In the genomic region with DNA sequence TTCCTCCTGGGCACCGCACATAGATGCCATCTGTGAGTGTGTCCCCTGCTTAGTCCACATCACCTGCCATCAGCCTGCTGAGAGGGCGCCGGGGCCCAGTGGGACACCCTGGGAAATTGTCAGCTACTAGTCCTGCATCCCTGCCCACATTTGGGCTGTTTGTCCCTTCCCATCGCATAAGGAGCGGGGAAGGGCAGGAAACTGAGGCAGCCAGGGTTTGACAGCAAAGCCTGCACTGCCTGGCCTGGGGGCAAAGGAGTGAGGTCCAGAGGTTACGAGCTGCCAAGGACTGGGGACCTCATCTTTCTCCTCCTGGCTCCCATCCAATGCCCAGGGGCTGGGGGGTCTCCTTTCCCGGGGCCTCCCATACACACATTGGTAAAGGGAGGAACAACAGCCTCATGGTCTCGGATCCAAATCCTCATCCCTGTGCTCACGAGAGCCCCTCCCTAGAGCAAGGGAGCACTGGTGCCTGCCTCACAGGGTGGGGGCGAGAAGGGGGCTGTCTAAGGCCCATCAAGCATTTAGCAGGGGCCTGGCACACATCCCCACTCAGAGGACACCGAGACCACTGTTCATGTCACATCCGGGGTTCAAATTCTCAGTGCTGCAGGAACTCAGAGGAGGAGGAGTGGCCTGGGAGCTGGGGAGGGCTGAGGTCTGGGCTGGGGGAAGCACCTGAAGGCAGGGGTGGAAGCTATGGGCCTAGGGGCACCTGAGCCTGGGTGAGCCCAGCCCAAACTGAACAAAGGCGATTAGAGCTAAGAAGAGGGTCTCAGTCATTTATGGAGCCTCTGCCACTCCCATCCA, we compare ENCODE assay signal across 21 cellular contexts.
DNase-seq lines count a peak whose midpoint lies in the region; ATAC-seq and TF ChIP-seq lines count a peak whose summit lies in the region.
"Had no signal": no experiment of that assay in that cellular context is flagged by ENCODE, and none has a peak within 500 bp of the region (broad histone marks: within the 10 kb centered on the region; RNA-seq: fewer than 3 reads in every experiment).

No MANE protein-coding gene starts in this region.

- H3K9me3 ChIP-seq in T-helper 17 cell (ENCODE audit: control insufficient read depth, low read length, poor library complexity, severe bottlenecking) (no peaks in the 10 kb centered on the region), lower lobe of right lung (no peaks in the 10 kb centered on the region)
- H3K9me3 ChIP-seq: Peyer's patch had no signal

- no peak overlapping the region for H3K4me3 Mint-ChIP-seq in activated T-cell treated with anti-CD3 and anti-CD28 coated beads, Interleukin-2, amount 50 U/mL, for 24 hours
- no peak overlapping the region for H3K4me3 Mint-ChIP-seq in activated T-cell treated with anti-CD3 and anti-CD28 coated beads, Interleukin-2, amount 50 U/mL, for 4 hours
- peak overlapping the region; percentile 36 for H3K4me3 Mint-ChIP-seq in T-helper 17 cell
- no peak overlapping the region for H3K4me3 Mint-ChIP-seq in stimulated activated memory B cell treated with anti-CD40 and anti-IgM and Interleukin-4, amounts not matched to agents 10 μg/mL and 1 μg/mL and 100 μg/mL, for 72 hours
- H3K4me3 Mint-ChIP-seq: activated T-cell treated with anti-CD3 and anti-CD28 coated beads, Interleukin-2, amount 50 U/mL, for 72 hours; memory B cell had no signal

- no peaks in the 10 kb centered on the region for H3K36me3 Mint-ChIP-seq in activated T-cell treated with anti-CD3 and anti-CD28 coated beads, Interleukin-2, amount 50 U/mL, for 24 hours (ENCODE audit: low read depth)
- no peaks in the 10 kb centered on the region for H3K36me3 Mint-ChIP-seq in activated T-cell treated with anti-CD3 and anti-CD28 coated beads, Interleukin-2, amount 50 U/mL, for 4 hours (ENCODE audit: insufficient read depth)
- no peaks in the 10 kb centered on the region for H3K36me3 Mint-ChIP-seq in T-helper 17 cell (ENCODE audit: low read depth)
- no peaks in the 10 kb centered on the region for H3K36me3 Mint-ChIP-seq in stimulated activated memory B cell treated with anti-CD40 and anti-IgM and Interleukin-4, amounts not matched to agents 10 μg/mL and 1 μg/mL and 100 μg/mL, for 72 hours
- H3K36me3 Mint-ChIP-seq: memory B cell had no signal

- no peak overlapping the region for H3K27ac ChIP-seq in lower lobe of right lung
- H3K27ac ChIP-seq: epithelial cell of prostate had no signal

- no peak for ATAC-seq in activated T-cell treated with anti-CD3 and anti-CD28 coated beads, Interleukin-2, amount 50 U/mL, for 4 hours
- ATAC-seq in T-helper 17 cell (no peak), lower lobe of right lung (no peak)
- ATAC-seq in stimulated activated memory B cell treated with anti-CD40 and anti-IgM and Interleukin-4, amounts not matched to agents 10 μg/mL and 1 μg/mL and 100 μg/mL, for 72 hours, result no peak
- ATAC-seq: activated T-cell treated with anti-CD3 and anti-CD28 coated beads, Interleukin-2, amount 50 U/mL, for 72 hours had no signal

- H3K27ac Mint-ChIP-seq in activated T-cell treated with anti-CD3 and anti-CD28 coated beads, Interleukin-2, amount 50 U/mL, for 24 hours, result peak overlapping the region; percentile 9
- H3K27ac Mint-ChIP-seq in T-helper 17 cell, result peak overlapping the region; percentile 98
- H3K27ac Mint-ChIP-seq in stimulated activated memory B cell treated with anti-CD40 and anti-IgM and Interleukin-4, amounts not matched to agents 10 μg/mL and 1 μg/mL and 100 μg/mL, for 72 hours, result peak overlapping the region; percentile 33
- H3K27ac Mint-ChIP-seq: activated T-cell treated with anti-CD3 and anti-CD28 coated beads, Interleukin-2, amount 50 U/mL, for 72 hours; memory B cell had no signal

- peaks cover 89% of the 10 kb centered on the region for H3K4me1 Mint-ChIP-seq in activated T-cell treated with anti-CD3 and anti-CD28 coated beads, Interleukin-2, amount 50 U/mL, for 24 hours (ENCODE audit: low read depth)
- H3K4me1 Mint-ChIP-seq in activated T-cell treated with anti-CD3 and anti-CD28 coated beads, Interleukin-2, amount 50 U/mL, for 4 hours (ENCODE audit: low read depth), result peaks cover 91% of the 10 kb centered on the region
- peaks cover 67% of the 10 kb centered on the region for H3K4me1 Mint-ChIP-seq in T-helper 17 cell
- peaks cover 72% of the 10 kb centered on the region for H3K4me1 Mint-ChIP-seq in stimulated activated memory B cell treated with anti-CD40 and anti-IgM and Interleukin-4, amounts not matched to agents 10 μg/mL and 1 μg/mL and 100 μg/mL, for 72 hours

- intact Hi-C loops in lower lobe of right lung (cut with DNase I), result no loop called here

- DNase-seq in activated T-cell treated with anti-CD3 and anti-CD28 coated beads, Interleukin-2, amount 50 U/mL, for 24 hours, result peak; percentile 33
- DNase-seq in activated T-cell treated with anti-CD3 and anti-CD28 coated beads, Interleukin-2, amount 50 U/mL, for 4 hours, result no peak
- DNase-seq in T-helper 17 cell, result no peak
- peak; percentile 20 for DNase-seq in lower lobe of right lung
- DNase-seq in GF-D8 (lab: John Stamatoyannopoulos, UW), result no peak
- no peak for DNase-seq in cerebellar nuclear complex (lab: John Stamatoyannopoulos, UW)
- DNase-seq in activated CD8-positive, alpha-beta memory T cell treated with anti-CD3 and anti-CD28 coated beads, Interleukin-2, amount 50 U/mL, for 48 hours, result no peak
- DNase-seq: activated T-cell treated with anti-CD3 and anti-CD28 coated beads, Interleukin-2, amount 50 U/mL, for 72 hours; DMS 273 treated with DMSO at 0.1 percent for 48 hours; foreskin fibroblast; GDM1; H7; hypothalamus; NCI-H1436 treated with DMSO at 0.1 percent for 48 hours; NCI-H2171; NCI-H69; substantia nigra had no signal

- no peak for TF ChIP-seq CTCF in lower lobe of right lung (IDR thresholded peaks at IDR 0.05)

- no peaks in the 10 kb centered on the region for H3K27me3 ChIP-seq in lower lobe of right lung (ENCODE audit: low read depth)
- H3K27me3 ChIP-seq: Peyer's patch had no signal

- peaks cover 74% of the 10 kb centered on the region for H3K4me1 ChIP-seq in lower lobe of right lung

- H3K27me3 Mint-ChIP-seq in activated T-cell treated with anti-CD3 and anti-CD28 coated beads, Interleukin-2, amount 50 U/mL, for 24 hours, result no peaks in the 10 kb centered on the region
- no peaks in the 10 kb centered on the region for H3K27me3 Mint-ChIP-seq in activated T-cell treated with anti-CD3 and anti-CD28 coated beads, Interleukin-2, amount 50 U/mL, for 4 hours (ENCODE audit: low read depth)
- no peaks in the 10 kb centered on the region for H3K27me3 Mint-ChIP-seq in T-helper 17 cell
- no peaks in the 10 kb centered on the region for H3K27me3 Mint-ChIP-seq in stimulated activated memory B cell treated with anti-CD40 and anti-IgM and Interleukin-4, amounts not matched to agents 10 μg/mL and 1 μg/mL and 100 μg/mL, for 72 hours
- H3K27me3 Mint-ChIP-seq: memory B cell had no signal

- H3K4me3 ChIP-seq in lower lobe of right lung, result no peak overlapping the region
- H3K4me3 ChIP-seq: Peyer's patch had no signal

- no peaks in the 10 kb centered on the region for H3K36me3 ChIP-seq in lower lobe of right lung
- H3K36me3 ChIP-seq: Peyer's patch had no signal

- H3K9me3 Mint-ChIP-seq in activated T-cell treated with anti-CD3 and anti-CD28 coated beads, Interleukin-2, amount 50 U/mL, for 24 hours, result no peaks in the 10 kb centered on the region
- H3K9me3 Mint-ChIP-seq in activated T-cell treated with anti-CD3 and anti-CD28 coated beads, Interleukin-2, amount 50 U/mL, for 4 hours, result no peaks in the 10 kb centered on the region
- no peaks in the 10 kb centered on the region for H3K9me3 Mint-ChIP-seq in stimulated activated memory B cell treated with anti-CD40 and anti-IgM and Interleukin-4, amounts not matched to agents 10 μg/mL and 1 μg/mL and 100 μg/mL, for 72 hours
- H3K9me3 Mint-ChIP-seq: activated T-cell treated with anti-CD3 and anti-CD28 coated beads, Interleukin-2, amount 50 U/mL, for 72 hours; memory B cell had no signal

Comparison
In these comparisons a context has a peak if more than half of its experiments do, and no peak if none do; other contexts are left out.
1. DNase-seq: peak in activated T-cell treated with anti-CD3 and anti-CD28 coated beads, Interleukin-2, amount 50 U/mL, for 24 hours (single experiment) and lower lobe of right lung (single experiment); none in activated T-cell treated with anti-CD3 and anti-CD28 coated beads, Interleukin-2, amount 50 U/mL, for 4 hours (single experiment), T-helper 17 cell (0 of 3), GF-D8 (single experiment), cerebellar nuclear complex (0 of 2) and activated CD8-positive, alpha-beta memory T cell treated with anti-CD3 and anti-CD28 coated beads, Interleukin-2, amount 50 U/mL, for 48 hours (single experiment).
2. H3K27ac Mint-ChIP-seq: peak in every context shown above with its lines; median percentile 98 in T-helper 17 cell; 33 in stimulated activated memory B cell treated with anti-CD40 and anti-IgM and Interleukin-4, amounts not matched to agents 10 μg/mL and 1 μg/mL and 100 μg/mL, for 72 hours; 9 in activated T-cell treated with anti-CD3 and anti-CD28 coated beads, Interleukin-2, amount 50 U/mL, for 24 hours.